Comparison of ENCODE assay signal across 1 cellular context in the genomic region with DNA sequence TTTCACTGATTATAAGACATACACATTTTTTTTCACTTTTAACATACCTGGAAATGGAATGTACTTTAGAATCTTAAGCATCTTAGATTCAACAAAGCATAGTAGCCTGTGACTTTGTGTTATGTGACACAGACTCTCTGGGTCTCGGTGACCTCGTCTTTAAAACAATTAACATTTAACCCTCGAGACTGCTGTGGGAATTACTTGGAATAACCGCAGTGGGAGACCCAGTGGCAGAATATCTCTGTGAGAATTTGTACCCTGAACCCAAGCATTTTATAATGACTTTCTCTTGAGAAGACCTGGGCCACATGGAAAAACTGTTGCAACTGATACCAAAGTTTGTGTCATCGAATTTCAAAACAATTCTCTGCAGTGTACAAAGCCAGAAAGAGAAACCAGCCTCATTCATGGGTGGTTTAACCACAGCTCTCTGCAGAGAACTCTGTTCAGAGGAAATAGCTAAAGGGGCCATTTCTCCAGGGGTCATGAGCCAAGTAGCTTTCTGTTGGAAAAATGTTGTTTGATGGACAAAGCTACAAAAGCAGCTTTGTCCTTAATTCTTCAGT.
TF ChIP-seq lines count a peak whose summit lies in the region.

No MANE protein-coding gene starts in this region.

TF ChIP-seq in WTC11, 78 proteins besides CTCF, POLR2A, EP300 and RAD21 (continued from another document):
- TF ChIP-seq, protein P1, sequence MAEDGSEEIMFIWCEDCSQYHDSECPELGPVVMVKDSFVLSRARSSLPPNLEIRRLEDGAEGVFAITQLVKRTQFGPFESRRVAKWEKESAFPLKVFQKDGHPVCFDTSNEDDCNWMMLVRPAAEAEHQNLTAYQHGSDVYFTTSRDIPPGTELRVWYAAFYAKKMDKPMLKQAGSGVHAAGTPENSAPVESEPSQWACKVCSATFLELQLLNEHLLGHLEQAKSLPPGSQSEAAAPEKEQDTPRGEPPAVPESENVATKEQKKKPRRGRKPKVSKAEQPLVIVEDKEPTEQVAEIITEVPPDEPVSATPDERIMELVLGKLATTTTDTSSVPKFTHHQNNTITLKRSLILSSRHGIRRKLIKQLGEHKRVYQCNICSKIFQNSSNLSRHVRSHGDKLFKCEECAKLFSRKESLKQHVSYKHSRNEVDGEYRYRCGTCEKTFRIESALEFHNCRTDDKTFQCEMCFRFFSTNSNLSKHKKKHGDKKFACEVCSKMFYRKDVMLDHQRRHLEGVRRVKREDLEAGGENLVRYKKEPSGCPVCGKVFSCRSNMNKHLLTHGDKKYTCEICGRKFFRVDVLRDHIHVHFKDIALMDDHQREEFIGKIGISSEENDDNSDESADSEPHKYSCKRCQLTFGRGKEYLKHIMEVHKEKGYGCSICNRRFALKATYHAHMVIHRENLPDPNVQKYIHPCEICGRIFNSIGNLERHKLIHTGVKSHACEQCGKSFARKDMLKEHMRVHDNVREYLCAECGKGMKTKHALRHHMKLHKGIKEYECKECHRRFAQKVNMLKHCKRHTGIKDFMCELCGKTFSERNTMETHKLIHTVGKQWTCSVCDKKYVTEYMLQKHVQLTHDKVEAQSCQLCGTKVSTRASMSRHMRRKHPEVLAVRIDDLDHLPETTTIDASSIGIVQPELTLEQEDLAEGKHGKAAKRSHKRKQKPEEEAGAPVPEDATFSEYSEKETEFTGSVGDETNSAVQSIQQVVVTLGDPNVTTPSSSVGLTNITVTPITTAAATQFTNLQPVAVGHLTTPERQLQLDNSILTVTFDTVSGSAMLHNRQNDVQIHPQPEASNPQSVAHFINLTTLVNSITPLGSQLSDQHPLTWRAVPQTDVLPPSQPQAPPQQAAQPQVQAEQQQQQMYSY (CRISPR knock-in tag; IDR thresholded peaks at IDR 0.05) = no peak
- TF ChIP-seq JAZF1 (CRISPR knock-in tag; IDR thresholded peaks at IDR 0.05) (no peak), FOXJ3 (CRISPR knock-in tag; IDR thresholded peaks at IDR 0.05; ENCODE audit: borderline replicate concordance) (no peak), CBFB (CRISPR knock-in tag; IDR thresholded peaks at IDR 0.05; ENCODE audit: low read depth) (no peak)
- TF ChIP-seq, protein P2, sequence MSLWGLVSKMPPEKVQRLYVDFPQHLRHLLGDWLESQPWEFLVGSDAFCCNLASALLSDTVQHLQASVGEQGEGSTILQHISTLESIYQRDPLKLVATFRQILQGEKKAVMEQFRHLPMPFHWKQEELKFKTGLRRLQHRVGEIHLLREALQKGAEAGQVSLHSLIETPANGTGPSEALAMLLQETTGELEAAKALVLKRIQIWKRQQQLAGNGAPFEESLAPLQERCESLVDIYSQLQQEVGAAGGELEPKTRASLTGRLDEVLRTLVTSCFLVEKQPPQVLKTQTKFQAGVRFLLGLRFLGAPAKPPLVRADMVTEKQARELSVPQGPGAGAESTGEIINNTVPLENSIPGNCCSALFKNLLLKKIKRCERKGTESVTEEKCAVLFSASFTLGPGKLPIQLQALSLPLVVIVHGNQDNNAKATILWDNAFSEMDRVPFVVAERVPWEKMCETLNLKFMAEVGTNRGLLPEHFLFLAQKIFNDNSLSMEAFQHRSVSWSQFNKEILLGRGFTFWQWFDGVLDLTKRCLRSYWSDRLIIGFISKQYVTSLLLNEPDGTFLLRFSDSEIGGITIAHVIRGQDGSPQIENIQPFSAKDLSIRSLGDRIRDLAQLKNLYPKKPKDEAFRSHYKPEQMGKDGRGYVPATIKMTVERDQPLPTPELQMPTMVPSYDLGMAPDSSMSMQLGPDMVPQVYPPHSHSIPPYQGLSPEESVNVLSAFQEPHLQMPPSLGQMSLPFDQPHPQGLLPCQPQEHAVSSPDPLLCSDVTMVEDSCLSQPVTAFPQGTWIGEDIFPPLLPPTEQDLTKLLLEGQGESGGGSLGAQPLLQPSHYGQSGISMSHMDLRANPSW (CRISPR knock-in tag; conservative IDR thresholded peaks at IDR 0.05; ENCODE audit: low read depth) = no peak
- TF ChIP-seq, protein P3, sequence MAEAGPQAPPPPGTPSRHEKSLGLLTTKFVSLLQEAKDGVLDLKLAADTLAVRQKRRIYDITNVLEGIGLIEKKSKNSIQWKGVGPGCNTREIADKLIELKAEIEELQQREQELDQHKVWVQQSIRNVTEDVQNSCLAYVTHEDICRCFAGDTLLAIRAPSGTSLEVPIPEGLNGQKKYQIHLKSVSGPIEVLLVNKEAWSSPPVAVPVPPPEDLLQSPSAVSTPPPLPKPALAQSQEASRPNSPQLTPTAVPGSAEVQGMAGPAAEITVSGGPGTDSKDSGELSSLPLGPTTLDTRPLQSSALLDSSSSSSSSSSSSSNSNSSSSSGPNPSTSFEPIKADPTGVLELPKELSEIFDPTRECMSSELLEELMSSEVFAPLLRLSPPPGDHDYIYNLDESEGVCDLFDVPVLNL (CRISPR knock-in tag; IDR thresholded peaks at IDR 0.05; ENCODE audit: borderline replicate concordance, low read depth) = no peak
TF ChIP-seq in WTC11: peak in this region for 0.
